In genomic region chr1:6612641-6613360, GRCh38 we compare ENCODE assay signal across 1 cellular context.
A peak's percentile ranks its signal among the peaks of the same experiment; 100 is the strongest.
TF ChIP-seq lines count a peak whose summit lies in the region.

No MANE protein-coding gene starts in this region.

TF ChIP-seq in H1, 55 proteins besides CTCF, POLR2A, EP300 and RAD21:
- TF ChIP-seq KDM4A (IDR thresholded peaks at IDR 0.05; ENCODE audit: low read depth, low read length, severe bottlenecking) = peak; percentile 38
- no peak for TF ChIP-seq NANOG (IDR thresholded peaks at IDR 0.05; ENCODE audit: insufficient read depth, low read depth, low read length, poor library complexity, severe bottlenecking)
- peak; percentile 50 for TF ChIP-seq PHF8 (conservative IDR thresholded peaks at IDR 0.05; ENCODE audit: low read depth, low read length)
- peak; percentile 42; the same call in 1 of the 2 replicates for TF ChIP-seq TAF1 (IDR thresholded peaks at IDR 0.05; ENCODE audit: low read depth, low read length)
- peak; percentile 36 for TF ChIP-seq ASH2L (IDR thresholded peaks at IDR 0.05; ENCODE audit: low read length)
- TF ChIP-seq SAP30 (IDR thresholded peaks at IDR 0.05; ENCODE audit: insufficient read depth, insufficient replicate concordance, low read length) = peak; percentile 59
- peak in 1 of 2 experiments; percentile 24; a peak in 1 of 4 replicates for TF ChIP-seq SIN3A (conservative IDR thresholded peaks at IDR 0.05 in 1 of 2, IDR thresholded peaks at IDR 0.05 in 1 of 2; ENCODE audit: low read depth in 1 of 2, low read length in 2 of 2)
- no peak for TF ChIP-seq JUND (IDR thresholded peaks at IDR 0.05; ENCODE audit: low read length)
- TF ChIP-seq RBBP5 (IDR thresholded peaks at IDR 0.05; ENCODE audit: borderline replicate concordance, low read depth, low read length) = 0 out of 2 replicates have a peak, but pooled peaks have one; percentile 39
- TF ChIP-seq EGR1 (IDR thresholded peaks at IDR 0.05; ENCODE audit: borderline replicate concordance, low read depth, low read length) = no peak
